21 cellular contexts compared by ENCODE assay signal in genomic region chr12:50728841-50729240, GRCh38. TPM values are rescaled to one million over a fixed set of nuclear protein-coding genes. Genes with fewer than 3 reads are reported as not detected.
DNase-seq lines count a peak whose midpoint lies in the region; ATAC-seq and TF ChIP-seq lines count a peak whose summit lies in the region.
"Had no signal": no experiment of that assay in that cellular context is flagged by ENCODE, and none has a peak within 500 bp of the region (broad histone marks: within the 10 kb centered on the region; RNA-seq: fewer than 3 reads in every experiment).

No MANE protein-coding gene starts in this region.

- no peak for ATAC-seq in stimulated activated naive B cell treated with anti-CD40 and anti-IgM and Interleukin-4, amounts not matched to agents 10 μg/mL and 1 μg/mL and 100 μg/mL, for 72 hours (replicated peaks)
- ATAC-seq: CD8-positive, alpha-beta T cell; Right ventricle myocardium inferior had no signal

- POLR2A ChIA-PET in activated CD4-positive, alpha-beta T cell treated with anti-CD3 and anti-CD28 coated beads, Interleukin-2, amount 10 ng/mL, durations not matched to agents 7 days and 5 days (lab: Charles Lee) = no interaction called here

- no peak for DNase-seq in activated CD4-positive, alpha-beta T cell treated with anti-CD3 and anti-CD28 coated beads, Interleukin-2, amount 10 ng/mL, durations not matched to agents 7 days and 5 days
- no peak for DNase-seq in activated CD4-positive, alpha-beta T cell treated with anti-CD3 and anti-CD28 coated beads, Interleukin-2, amount 50 U/mL, for 48 hours
- DNase-seq in endothelial cell (ENCODE audit: low spot score) = no peak
- no peak for DNase-seq in stimulated activated naive B cell treated with anti-CD40 and anti-IgM and Interleukin-4, amounts not matched to agents 10 μg/mL and 1 μg/mL and 100 μg/mL, for 72 hours
- no peak for DNase-seq in Kasumi-1 (lab: John Stamatoyannopoulos, UW)
- DNase-seq in type B pancreatic cell (ENCODE audit: extremely low spot score, unreplicated experiment) = no peak
- no peak for DNase-seq in EL
- DNase-seq: Caco-2; CD8-positive, alpha-beta T cell; DMS79; Karpas-422; NCI-H1105; NCI-H146; NCI-H2029; NCI-H526; NCI-H82; NK-92 treated with Interleukin-12 subunit alpha and Interleukin-12 subunit beta, amount 100 ng/mL, for 24 hours; PC-9 had no signal

- no peak overlapping the region for H3K4me3 Mint-ChIP-seq in activated CD4-positive, alpha-beta T cell treated with anti-CD3 and anti-CD28 coated beads, Interleukin-2, amount 10 ng/mL, durations not matched to agents 7 days and 5 days
- H3K4me3 Mint-ChIP-seq in brain (no peak overlapping the region), endothelial cell (ENCODE audit: unreplicated experiment) (peak overlapping the region; percentile 45), type B pancreatic cell (no peak overlapping the region)
- H3K4me3 Mint-ChIP-seq in stimulated activated naive B cell treated with anti-CD40 and anti-IgM and Interleukin-4, amounts not matched to agents 10 μg/mL and 1 μg/mL and 100 μg/mL, for 72 hours = no peak overlapping the region
- H3K4me3 Mint-ChIP-seq: B cell; CD8-positive, alpha-beta T cell had no signal

- H3K27ac Mint-ChIP-seq in activated CD4-positive, alpha-beta T cell treated with anti-CD3 and anti-CD28 coated beads, Interleukin-2, amount 10 ng/mL, durations not matched to agents 7 days and 5 days = peak overlapping the region; percentile 63
- H3K27ac Mint-ChIP-seq in brain = peak overlapping the region in 3 of 5 experiments; percentile 26 to 77 (median 40)
- H3K27ac Mint-ChIP-seq in endothelial cell (ENCODE audit: unreplicated experiment) = no peak overlapping the region
- H3K27ac Mint-ChIP-seq in stimulated activated naive B cell treated with anti-CD40 and anti-IgM and Interleukin-4, amounts not matched to agents 10 μg/mL and 1 μg/mL and 100 μg/mL, for 72 hours = peak overlapping the region; percentile 10
- H3K27ac Mint-ChIP-seq in type B pancreatic cell = no peak overlapping the region
- H3K27ac Mint-ChIP-seq: B cell; CD8-positive, alpha-beta T cell had no signal

- CTCF ChIA-PET in activated CD4-positive, alpha-beta T cell treated with anti-CD3 and anti-CD28 coated beads, Interleukin-2, amount 10 ng/mL, durations not matched to agents 7 days and 5 days (lab: Charles Lee) = interaction anchor here (0.7 kb wide), 1 partner anchor 114 kb away, joined by 4 read pairs; the partner anchor contains the start of gene TMPRSS12

- no peaks in the 10 kb centered on the region for H3K9me3 Mint-ChIP-seq in activated CD4-positive, alpha-beta T cell treated with anti-CD3 and anti-CD28 coated beads, Interleukin-2, amount 10 ng/mL, durations not matched to agents 7 days and 5 days
- no peaks in the 10 kb centered on the region for H3K9me3 Mint-ChIP-seq in brain
- H3K9me3 Mint-ChIP-seq in endothelial cell (ENCODE audit: unreplicated experiment) = no peaks in the 10 kb centered on the region
- H3K9me3 Mint-ChIP-seq in stimulated activated naive B cell treated with anti-CD40 and anti-IgM and Interleukin-4, amounts not matched to agents 10 μg/mL and 1 μg/mL and 100 μg/mL, for 72 hours = no peaks in the 10 kb centered on the region
- no peaks in the 10 kb centered on the region for H3K9me3 Mint-ChIP-seq in type B pancreatic cell
- H3K9me3 Mint-ChIP-seq: CD8-positive, alpha-beta T cell had no signal

- TF ChIP-seq CTCF in brain (conservative IDR thresholded peaks at IDR 0.05) (no peak), endothelial cell (IDR thresholded peaks at IDR 0.05; ENCODE audit: unreplicated experiment) (no peak), type B pancreatic cell (conservative IDR thresholded peaks at IDR 0.05) (no peak)

- no peaks in the 10 kb centered on the region for H3K27me3 Mint-ChIP-seq in activated CD4-positive, alpha-beta T cell treated with anti-CD3 and anti-CD28 coated beads, Interleukin-2, amount 10 ng/mL, durations not matched to agents 7 days and 5 days
- H3K27me3 Mint-ChIP-seq in brain (no peaks in the 10 kb centered on the region), endothelial cell (ENCODE audit: unreplicated experiment) (no peaks in the 10 kb centered on the region), type B pancreatic cell (no peaks in the 10 kb centered on the region)
- no peaks in the 10 kb centered on the region for H3K27me3 Mint-ChIP-seq in stimulated activated naive B cell treated with anti-CD40 and anti-IgM and Interleukin-4, amounts not matched to agents 10 μg/mL and 1 μg/mL and 100 μg/mL, for 72 hours
- H3K27me3 Mint-ChIP-seq: B cell had no signal

- H3K36me3 Mint-ChIP-seq in activated CD4-positive, alpha-beta T cell treated with anti-CD3 and anti-CD28 coated beads, Interleukin-2, amount 10 ng/mL, durations not matched to agents 7 days and 5 days (ENCODE audit: low read depth) = peaks cover 44% of the 10 kb centered on the region
- peaks cover 69% of the 10 kb centered on the region for H3K36me3 Mint-ChIP-seq in brain
- H3K36me3 Mint-ChIP-seq in endothelial cell (ENCODE audit: low read depth, unreplicated experiment) = peaks cover 54% of the 10 kb centered on the region
- peaks cover 42 to 73% of the 10 kb centered on the region in 2 donors for H3K36me3 Mint-ChIP-seq in stimulated activated naive B cell treated with anti-CD40 and anti-IgM and Interleukin-4, amounts not matched to agents 10 μg/mL and 1 μg/mL and 100 μg/mL, for 72 hours
- H3K36me3 Mint-ChIP-seq in type B pancreatic cell = peaks cover 34% of the 10 kb centered on the region

- no peaks in the 10 kb centered on the region for H3K4me1 Mint-ChIP-seq in activated CD4-positive, alpha-beta T cell treated with anti-CD3 and anti-CD28 coated beads, Interleukin-2, amount 10 ng/mL, durations not matched to agents 7 days and 5 days
- no peaks in the 10 kb centered on the region for H3K4me1 Mint-ChIP-seq in brain
- peaks cover 3% of the 10 kb centered on the region for H3K4me1 Mint-ChIP-seq in endothelial cell (ENCODE audit: unreplicated experiment)
- H3K4me1 Mint-ChIP-seq in stimulated activated naive B cell treated with anti-CD40 and anti-IgM and Interleukin-4, amounts not matched to agents 10 μg/mL and 1 μg/mL and 100 μg/mL, for 72 hours = no peaks in the 10 kb centered on the region
- no peaks in the 10 kb centered on the region for H3K4me1 Mint-ChIP-seq in type B pancreatic cell (ENCODE audit: unreplicated experiment)
- H3K4me1 Mint-ChIP-seq: B cell had no signal

RNA-seq across cellular contexts. Expression of gene ATF1, which starts 35.1 kb away (rescaled TPM):
- total RNA-seq in activated CD4-positive, alpha-beta T cell treated with anti-CD3 and anti-CD28 coated beads, Interleukin-2, amount 10 ng/mL, durations not matched to agents 7 days and 5 days = 10 to 100 TPM; 42.4 to 51.3 TPM
- 9.8 TPM for polyA plus RNA-seq in brain (ENCODE audit: insufficient read depth, low read depth, low replicate concordance)
- total RNA-seq in endothelial cell (ENCODE audit: unreplicated experiment) (16.2 TPM), type B pancreatic cell (ENCODE audit: low replicate concordance) (32.9 and 34.4 TPM in 2 replicates)

Comparison
In these comparisons a context has a peak if more than half of its experiments do, and no peak if none do; other contexts are left out.
1. H3K27ac Mint-ChIP-seq: peak in activated CD4-positive, alpha-beta T cell treated with anti-CD3 and anti-CD28 coated beads, Interleukin-2, amount 10 ng/mL, durations not matched to agents 7 days and 5 days (single experiment), brain (3 of 5) and stimulated activated naive B cell treated with anti-CD40 and anti-IgM and Interleukin-4, amounts not matched to agents 10 μg/mL and 1 μg/mL and 100 μg/mL, for 72 hours (single experiment); none in endothelial cell (single experiment) and type B pancreatic cell (single experiment).